8 cellular contexts compared by ENCODE assay signal in genomic region chr17:82213251-82214011, GRCh38. TPM values are rescaled to one million over a fixed set of nuclear protein-coding genes. Genes with fewer than 3 reads are reported as not detected.
DNase-seq lines count a peak whose midpoint lies in the region; ATAC-seq and TF ChIP-seq lines count a peak whose summit lies in the region.

No MANE protein-coding gene starts in this region.

- H3K36me3 Mint-ChIP-seq in GM23338 (ENCODE audit: low read depth): no peaks in the 10 kb centered on the region
- H3K36me3 Mint-ChIP-seq in activated CD8-positive, alpha-beta T cell treated with anti-CD3 and anti-CD28 coated beads for 36 hours (ENCODE audit: low read depth): peaks cover 3% of the 10 kb centered on the region
- no peaks in the 10 kb centered on the region for H3K36me3 Mint-ChIP-seq in endothelial cell (ENCODE audit: low read depth, unreplicated experiment)
- H3K36me3 Mint-ChIP-seq in stimulated activated naive CD8-positive, alpha-beta T cell treated with anti-CD3 and anti-CD28 coated beads, Interleukin-15, Interleukin-2, amounts not matched to agents 100 ng/mL and 50 ng/mL, for 24 hours (ENCODE audit: low read depth): no peaks in the 10 kb centered on the region

- intact Hi-C loops in activated CD8-positive, alpha-beta T cell treated with anti-CD3 and anti-CD28 coated beads for 36 hours (cut with micrococcal nuclease): no loop called here

- H3K4me1 ChIP-seq in GM23338 (ENCODE audit: insufficient read depth): no peaks in the 10 kb centered on the region

- H3K27me3 Mint-ChIP-seq in GM23338 (ENCODE audit: insufficient read depth, low read depth, poor library complexity) (peaks cover 29% of the 10 kb centered on the region), endothelial cell (ENCODE audit: unreplicated experiment) (peaks cover 5% of the 10 kb centered on the region)
- H3K27me3 Mint-ChIP-seq in activated CD8-positive, alpha-beta T cell treated with anti-CD3 and anti-CD28 coated beads for 36 hours: no peaks in the 10 kb centered on the region
- no peaks in the 10 kb centered on the region for H3K27me3 Mint-ChIP-seq in stimulated activated naive CD8-positive, alpha-beta T cell treated with anti-CD3 and anti-CD28 coated beads, Interleukin-15, Interleukin-2, amounts not matched to agents 100 ng/mL and 50 ng/mL, for 24 hours

- no peaks in the 10 kb centered on the region for H3K4me1 Mint-ChIP-seq in GM23338
- peaks cover 43% of the 10 kb centered on the region for H3K4me1 Mint-ChIP-seq in activated CD8-positive, alpha-beta T cell treated with anti-CD3 and anti-CD28 coated beads for 36 hours (ENCODE audit: low read depth)
- peaks cover 3% of the 10 kb centered on the region for H3K4me1 Mint-ChIP-seq in endothelial cell (ENCODE audit: unreplicated experiment)
- peaks cover 52% of the 10 kb centered on the region for H3K4me1 Mint-ChIP-seq in stimulated activated naive CD8-positive, alpha-beta T cell treated with anti-CD3 and anti-CD28 coated beads, Interleukin-15, Interleukin-2, amounts not matched to agents 100 ng/mL and 50 ng/mL, for 24 hours (ENCODE audit: low read depth)

- H3K4me3 Mint-ChIP-seq in GM23338 (peak overlapping the region; percentile 70), endothelial cell (ENCODE audit: unreplicated experiment) (peak overlapping the region; percentile 86)
- H3K4me3 Mint-ChIP-seq in activated CD8-positive, alpha-beta T cell treated with anti-CD3 and anti-CD28 coated beads for 36 hours: peak overlapping the region; percentile 71
- peak overlapping the region; percentile 81 for H3K4me3 Mint-ChIP-seq in stimulated activated naive CD8-positive, alpha-beta T cell treated with anti-CD3 and anti-CD28 coated beads, Interleukin-15, Interleukin-2, amounts not matched to agents 100 ng/mL and 50 ng/mL, for 24 hours

- peak overlapping the region; percentile 80 for H3K4me3 ChIP-seq in GM23338

- peak; percentile 54 for ATAC-seq in GM23338
- ATAC-seq in activated CD8-positive, alpha-beta T cell treated with anti-CD3 and anti-CD28 coated beads for 36 hours: peak; percentile 34
- no peak for ATAC-seq in HG02884 (IDR thresholded peaks at IDR 0.05; ENCODE audit: unreplicated experiment)

- H3K27ac ChIP-seq in GM23338 (ENCODE audit: low read depth): no peak overlapping the region

- H3K9me3 Mint-ChIP-seq in GM23338 (peaks cover 4% of the 10 kb centered on the region; the same call in 1 of the 3 replicates), endothelial cell (ENCODE audit: unreplicated experiment) (no peaks in the 10 kb centered on the region)
- no peaks in the 10 kb centered on the region for H3K9me3 Mint-ChIP-seq in activated CD8-positive, alpha-beta T cell treated with anti-CD3 and anti-CD28 coated beads for 36 hours
- no peaks in the 10 kb centered on the region for H3K9me3 Mint-ChIP-seq in stimulated activated naive CD8-positive, alpha-beta T cell treated with anti-CD3 and anti-CD28 coated beads, Interleukin-15, Interleukin-2, amounts not matched to agents 100 ng/mL and 50 ng/mL, for 24 hours

- TF ChIP-seq CTCF in GM23338 (conservative IDR thresholded peaks at IDR 0.05; ENCODE audit: low read depth in 2 of 2) (no peak), endothelial cell (IDR thresholded peaks at IDR 0.05; ENCODE audit: unreplicated experiment) (no peak)
- no peak for TF ChIP-seq CTCF in activated CD8-positive, alpha-beta T cell treated with anti-CD3 and anti-CD28 coated beads for 36 hours (IDR thresholded peaks at IDR 0.05)

- H3K9me2 ChIP-seq in GM23338 (ENCODE audit: insufficient read depth): no peaks in the 10 kb centered on the region

- H3K79me2 ChIP-seq in GM23338 (replicated peaks; ENCODE audit: insufficient read depth): no peaks in the 10 kb centered on the region

- no peaks in the 10 kb centered on the region for H3K36me3 ChIP-seq in GM23338 (ENCODE audit: insufficient read depth)

- peaks cover 31% of the 10 kb centered on the region for H3K27me3 ChIP-seq in GM23338 (ENCODE audit: insufficient read depth)

- POLR2A ChIA-PET in activated CD8-positive, alpha-beta T cell treated with anti-CD3 and anti-CD28 coated beads for 36 hours (lab: Charles Lee): interaction anchor here (0.6 to 3.2 kb wide), 7 partner anchors 11 to 109 kb away, joined by 3 to 13 read pairs (median 4); partner anchors contain the start of gene SLC16A3

- CTCF ChIA-PET in activated CD8-positive, alpha-beta T cell treated with anti-CD3 and anti-CD28 coated beads for 36 hours (lab: Charles Lee): interaction anchor here (0.7 to 1.8 kb wide), 6 partner anchors 8 to 107 kb away, joined by 3 to 7 read pairs (median 4); no protein-coding TSS in a partner anchor

- no peaks in the 10 kb centered on the region; the same call in 1 of the 2 replicates for H4K20me1 ChIP-seq in GM23338 (replicated peaks; ENCODE audit: insufficient read depth)

- no peak overlapping the region for H3K27ac Mint-ChIP-seq in GM23338
- peak overlapping the region; percentile 88 for H3K27ac Mint-ChIP-seq in activated CD8-positive, alpha-beta T cell treated with anti-CD3 and anti-CD28 coated beads for 36 hours
- peak overlapping the region; percentile 81 for H3K27ac Mint-ChIP-seq in endothelial cell (ENCODE audit: unreplicated experiment)
- H3K27ac Mint-ChIP-seq in stimulated activated naive CD8-positive, alpha-beta T cell treated with anti-CD3 and anti-CD28 coated beads, Interleukin-15, Interleukin-2, amounts not matched to agents 100 ng/mL and 50 ng/mL, for 24 hours: peak overlapping the region; percentile 85

- H2AFZ ChIP-seq in GM23338: peak overlapping the region; percentile 96

- no peaks in the 10 kb centered on the region for H3F3A ChIP-seq in GM23338 (replicated peaks; ENCODE audit: low read depth)

- DNase-seq in DMS 273 (lab: John Stamatoyannopoulos, UW; ENCODE audit: unreplicated experiment) (peak; percentile 87), GM23338 (ENCODE audit: low spot score) (peak; percentile 66), NCI-H2081 (lab: John Stamatoyannopoulos, UW) (peak; percentile 38 to 66), endothelial cell (ENCODE audit: low spot score) (no peak), midbrain (lab: John Stamatoyannopoulos, UW) (peak; percentile 29)
- DNase-seq in activated CD8-positive, alpha-beta T cell treated with anti-CD3 and anti-CD28 coated beads for 36 hours: peak; percentile 77

- H3K4me2 ChIP-seq in GM23338: peak overlapping the region; percentile 84

TF ChIP-seq in GM23338, 12 proteins besides CTCF, POLR2A, EP300 and RAD21:
- TF ChIP-seq EZH2 (IDR thresholded peaks at IDR 0.05; ENCODE audit: low read depth, unreplicated experiment) (peak; percentile 31), ZNF331 (CRISPR knock-in tag; IDR thresholded peaks at IDR 0.05; ENCODE audit: low read depth) (no peak)

RNA-seq across cellular contexts. Expression of gene CCDC57, which starts 0.8 kb away (rescaled TPM):
- 6.7 and 16.3 TPM in 2 replicates for total RNA-seq in GM23338 (2014; rRNA removed; shearing (Covaris generic))
- 6.4 and 7.0 TPM in 2 replicates for polyA plus RNA-seq in GM23338 (2016; fragmentation: Nextera tagmentation; extraction: Ambion mirVana)
- total RNA-seq in activated CD8-positive, alpha-beta T cell treated with anti-CD3 and anti-CD28 coated beads for 36 hours: 10 to 100 TPM; 56.6 to 64.2 TPM
- 37.2 TPM for total RNA-seq in endothelial cell (ENCODE audit: unreplicated experiment)

RNA-seq across cellular contexts. Expression of gene SLC16A3, which starts 15.4 kb away (rescaled TPM):
- total RNA-seq in GM23338 (2014; rRNA removed; shearing (Covaris generic)): 10.6 and 14.4 TPM in 2 replicates
- 2.9 and 3.5 TPM in 2 replicates for polyA plus RNA-seq in GM23338 (2016; fragmentation: Nextera tagmentation; extraction: Ambion mirVana)
- total RNA-seq in activated CD8-positive, alpha-beta T cell treated with anti-CD3 and anti-CD28 coated beads for 36 hours: 100 to 1,000 TPM; 183 to 193 TPM
- total RNA-seq in endothelial cell (ENCODE audit: unreplicated experiment): 76.2 TPM
